In the genomic region with DNA sequence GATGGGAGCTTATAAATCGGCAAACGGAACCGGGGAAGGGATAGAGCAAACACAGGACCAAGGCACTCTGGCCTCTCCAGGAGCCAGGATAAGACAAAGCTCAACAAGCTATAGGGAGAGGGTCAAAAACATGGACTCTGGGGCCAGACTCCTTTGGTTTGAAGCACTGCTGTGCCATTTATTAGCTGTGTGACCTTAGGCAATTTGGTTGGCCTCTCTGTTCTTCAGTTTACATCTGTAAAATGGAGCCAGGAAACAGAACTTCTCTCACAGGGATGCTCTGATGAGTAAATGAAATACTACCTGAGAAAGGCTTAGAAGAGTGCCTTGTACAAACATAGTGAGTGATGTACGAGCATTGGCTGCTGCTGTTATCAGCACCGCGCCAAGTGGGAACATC, we compare ENCODE assay signal across 28 cellular contexts.
"Had no signal": no experiment of that assay in that cellular context is flagged by ENCODE, and none has a peak within 500 bp of the region (broad histone marks: within the 10 kb centered on the region; RNA-seq: fewer than 3 reads in every experiment).

No MANE protein-coding gene starts in this region.

- FAIRE-seq: endothelial cell of umbilical vein, kidney had no signal

- H3K4me1 ChIP-seq: esophagus muscularis mucosa, foreskin keratinocyte, tibial artery had no signal

- H3K4me3 Mint-ChIP-seq: memory B cell; naive thymus-derived CD4-positive, alpha-beta T cell; nephron; neural progenitor cell; stimulated activated effector memory CD8-positive, alpha-beta T cell treated with anti-CD3 and anti-CD28 coated beads, Interleukin-12 subunit alpha, Interleukin-12 subunit beta, amount 100 ng/mL, for 72 hours; type B pancreatic cell had no signal

- H3K9me3 Mint-ChIP-seq: memory B cell; naive thymus-derived CD4-positive, alpha-beta T cell; nephron; neural progenitor cell; stimulated activated effector memory CD8-positive, alpha-beta T cell treated with anti-CD3 and anti-CD28 coated beads, Interleukin-12 subunit alpha, Interleukin-12 subunit beta, amount 100 ng/mL, for 72 hours; type B pancreatic cell had no signal

- H3K79me2 ChIP-seq: hepatocyte had no signal

- H3K36me3 ChIP-seq: esophagus muscularis mucosa, gastroesophageal sphincter, heart left ventricle, neural progenitor cell, stomach, tibial artery had no signal

- H3K27me3 Mint-ChIP-seq: memory B cell; naive thymus-derived CD4-positive, alpha-beta T cell; type B pancreatic cell had no signal

- H3K27ac Mint-ChIP-seq: memory B cell; nephron; neural progenitor cell; progenitor cell of endocrine pancreas; stimulated activated effector memory CD8-positive, alpha-beta T cell treated with anti-CD3 and anti-CD28 coated beads, Interleukin-12 subunit alpha, Interleukin-12 subunit beta, amount 100 ng/mL, for 72 hours; type B pancreatic cell had no signal

- DNase-seq: dermis blood vessel endothelial cell; effector memory CD4-positive, alpha-beta T cell; foreskin keratinocyte; heart left ventricle; kidney; midbrain; naive thymus-derived CD4-positive, alpha-beta T cell; stimulated activated CD4-positive, alpha-beta T cell treated with anti-CD3 and anti-CD28 coated beads, Interleukin-2, amount 100 ng/mL, for 24 hours; stimulated activated CD4-positive, alpha-beta T cell treated with anti-CD3 and anti-CD28 coated beads, Interleukin-4, amount 100 ng/mL, for 24 hours; stimulated activated naive CD4-positive, alpha-beta T cell treated with Interleukin-2 at 50 U/mL for 16 hours; stomach; tibial artery had no signal

- H3K9me3 ChIP-seq: esophagus muscularis mucosa, gastroesophageal sphincter, heart left ventricle, stomach, tibial artery had no signal

- H3K27me3 ChIP-seq: foreskin keratinocyte, hepatocyte, neural progenitor cell had no signal

- H2AFZ ChIP-seq: hepatocyte, neural progenitor cell, parathyroid adenoma had no signal

- ATAC-seq: foreskin keratinocyte; gastroesophageal sphincter; heart left ventricle; left lobe of liver; naive thymus-derived CD4-positive, alpha-beta T cell; sciatic nerve; stimulated activated effector memory CD8-positive, alpha-beta T cell treated with anti-CD3 and anti-CD28 coated beads, Interleukin-12 subunit alpha, Interleukin-12 subunit beta, amount 100 ng/mL, for 72 hours had no signal

- H3K4me2 ChIP-seq: hepatocyte, neural progenitor cell, smooth muscle cell had no signal

- H3K4me3 ChIP-seq: coronary artery, esophagus muscularis mucosa, gastroesophageal sphincter, heart left ventricle, hepatocyte, lung, neural progenitor cell, smooth muscle cell, stomach, tibial artery had no signal

- H3K36me3 Mint-ChIP-seq: memory B cell; naive thymus-derived CD4-positive, alpha-beta T cell; neural progenitor cell; stimulated activated effector memory CD8-positive, alpha-beta T cell treated with anti-CD3 and anti-CD28 coated beads, Interleukin-12 subunit alpha, Interleukin-12 subunit beta, amount 100 ng/mL, for 72 hours; type B pancreatic cell had no signal

- H3K9ac ChIP-seq: neural progenitor cell, parathyroid adenoma had no signal

- H3K27ac ChIP-seq: coronary artery, esophagus muscularis mucosa, foreskin keratinocyte, gastroesophageal sphincter, heart left ventricle, hepatocyte, neural progenitor cell, parathyroid adenoma, stomach, tibial artery had no signal
